9 cellular contexts compared by ENCODE assay signal in genomic region chr3:58529516-58530353, GRCh38. TPM values are rescaled to one million over a fixed set of nuclear protein-coding genes. Genes with fewer than 3 reads are reported as not detected.
DNase-seq lines count a peak whose midpoint lies in the region; ATAC-seq and TF ChIP-seq lines count a peak whose summit lies in the region.
"Had no signal": no experiment of that assay in that cellular context is flagged by ENCODE, and none has a peak within 500 bp of the region (broad histone marks: within the 10 kb centered on the region; RNA-seq: fewer than 3 reads in every experiment).

No MANE protein-coding gene starts in this region.

- no peak overlapping the region for H3K27ac ChIP-seq in GM23338 (ENCODE audit: low read depth)
- peak overlapping the region in 1 of 2 experiments; percentile 76; a peak in 2 of 4 replicates for H3K27ac ChIP-seq in SK-N-SH (ENCODE audit: low read depth in 2 of 2, low read length in 1 of 2)
- H3K27ac ChIP-seq in iPS DF 6.9 (ENCODE audit: low read length): no peak overlapping the region
- H3K27ac ChIP-seq: thoracic aorta had no signal

- BruUV-seq in MCF 10A (replicated peaks; lab: Mats Ljungman, UMichigan): no TSS peak

- CTCF ChIA-PET in SK-N-SH (lab: Yijun Ruan, JAX): interaction anchor here (0.6 to 12.5 kb wide), 14 partner anchors 10 to 223 kb away, joined by 3 to 99 read pairs (median 4); partner anchors contain the start of genes HTD2, KCTD6 and RPP14
- CTCF ChIA-PET in MCF 10A (lab: Yijun Ruan, JAX): interaction anchor here (0.6 to 4.7 kb wide), 9 partner anchors 17 to 223 kb away, joined by 3 to 59 read pairs (median 7); partner anchors contain the start of genes HTD2, KCTD6 and RPP14

- H3K9me3 ChIP-seq in BE2C (no peaks in the 10 kb centered on the region), SK-N-SH (no peaks in the 10 kb centered on the region), iPS DF 6.9 (ENCODE audit: control insufficient read depth, insufficient read depth, low read length) (no peaks in the 10 kb centered on the region)
- H3K9me3 ChIP-seq: thoracic aorta had no signal

- H3K4me2 ChIP-seq in GM23338 (no peak overlapping the region), SK-N-SH (no peak overlapping the region)

- ATAC-seq in GM23338 (peak; percentile 88), GM18907 (IDR thresholded peaks at IDR 0.05; ENCODE audit: unreplicated experiment) (no peak)

- H3K27me3 ChIP-seq in BE2C (no peaks in the 10 kb centered on the region), GM23338 (ENCODE audit: insufficient read depth) (no peaks in the 10 kb centered on the region), SK-N-SH (ENCODE audit: insufficient read depth) (no peaks in the 10 kb centered on the region), iPS DF 6.9 (ENCODE audit: control insufficient read depth, insufficient read depth, low read length) (no peaks in the 10 kb centered on the region)

- peak; percentile 37 for TF ChIP-seq RAD21 in SK-N-SH (IDR thresholded peaks at IDR 0.05; ENCODE audit: low read length)

- H3F3A ChIP-seq in GM23338 (replicated peaks; ENCODE audit: low read depth) (no peaks in the 10 kb centered on the region), SK-N-SH (replicated peaks; ENCODE audit: insufficient read depth) (peaks cover 4% of the 10 kb centered on the region)

- POLR2A ChIA-PET in SK-N-SH (lab: Yijun Ruan, JAX) (no interaction called here), MCF 10A (lab: Yijun Ruan, JAX) (interaction anchor here (1.0 to 4.6 kb wide), 2 partner anchors 37 to 95 kb away, joined by 3 to 62 read pairs; partner anchors contain the start of gene KCTD6)

- no peaks in the 10 kb centered on the region for H3K36me3 ChIP-seq in BE2C
- no peaks in the 10 kb centered on the region for H3K36me3 ChIP-seq in GM23338 (ENCODE audit: insufficient read depth)
- no peaks in the 10 kb centered on the region for H3K36me3 ChIP-seq in SK-N-SH (replicated peaks in 1 of 2; ENCODE audit: control insufficient read depth in 1 of 2, insufficient read depth in 2 of 2, low read length in 1 of 2)
- H3K36me3 ChIP-seq in iPS DF 6.9 (ENCODE audit: control insufficient read depth, insufficient read depth, low read length): no peaks in the 10 kb centered on the region

- no peak overlapping the region for H3K9ac ChIP-seq in SK-N-SH

- H3K4me1 ChIP-seq in BE2C: no peaks in the 10 kb centered on the region
- no peaks in the 10 kb centered on the region; the same call in 1 of the 2 replicates for H3K4me1 ChIP-seq in GM23338 (ENCODE audit: insufficient read depth)
- peaks cover 19 to 26% of the 10 kb centered on the region in 2 experiments for H3K4me1 ChIP-seq in SK-N-SH (ENCODE audit: control insufficient read depth in 1 of 2, insufficient read depth in 2 of 2, low read depth in 1 of 2, low read length in 1 of 2)
- H3K4me1 ChIP-seq in iPS DF 6.9 (ENCODE audit: control insufficient read depth, insufficient read depth, low read length): peaks cover 2% of the 10 kb centered on the region; the same call in 1 of the 2 replicates

- H3K27me3 Mint-ChIP-seq in GM23338 (ENCODE audit: insufficient read depth, low read depth, poor library complexity) (peaks cover 15% of the 10 kb centered on the region), MCF 10A (ENCODE audit: insufficient read depth, unreplicated experiment) (no peaks in the 10 kb centered on the region)

- H3K79me2 ChIP-seq in GM23338 (replicated peaks; ENCODE audit: insufficient read depth) (no peaks in the 10 kb centered on the region), SK-N-SH (ENCODE audit: insufficient read depth) (no peaks in the 10 kb centered on the region)

- H3K4me3 Mint-ChIP-seq in GM23338 (no peak overlapping the region), MCF 10A (ENCODE audit: unreplicated experiment) (no peak overlapping the region)

- H3K4me1 Mint-ChIP-seq in GM23338: peaks cover 11% of the 10 kb centered on the region
- H3K4me1 Mint-ChIP-seq in MCF 10A (ENCODE audit: insufficient read depth, unreplicated experiment): peaks cover 43% of the 10 kb centered on the region

- H3K4me3 ChIP-seq in BE2C (ENCODE audit: low read depth, low read length) (no peak overlapping the region), GM23338 (no peak overlapping the region), SK-N-SH (ENCODE audit: low read depth in 2 of 2, low read length in 1 of 2) (peak overlapping the region in 1 of 2 experiments; percentile 37; a peak in 1 of 4 replicates), iPS DF 6.9 (ENCODE audit: low read length) (no peak overlapping the region)
- H3K4me3 ChIP-seq: thoracic aorta had no signal

- H3K9me3 Mint-ChIP-seq in GM23338: peaks cover 2% of the 10 kb centered on the region; the same call in 1 of the 3 replicates
- H3K9me3 Mint-ChIP-seq in MCF 10A (ENCODE audit: unreplicated experiment): no peaks in the 10 kb centered on the region

- DNase-seq in BE2C (peak; percentile 37), GM23338 (ENCODE audit: low spot score) (peak; percentile 90), SK-N-SH (no peak), iPS DF 6.9 (ENCODE audit: low read depth, low spot score) (peak; percentile 43), MCF 10A (ENCODE audit: unreplicated experiment) (no peak), NCI-H526 treated with DMSO at 0.1 percent for 48 hours (lab: John Stamatoyannopoulos, UW) (no peak), midbrain (lab: John Stamatoyannopoulos, UW) (no peak)

- H3K9me2 ChIP-seq in GM23338 (ENCODE audit: insufficient read depth): no peaks in the 10 kb centered on the region
- no peaks in the 10 kb centered on the region for H3K9me2 ChIP-seq in SK-N-SH

- H2AFZ ChIP-seq in GM23338: no peak overlapping the region; the same call in 1 of the 2 replicates
- no peak overlapping the region for H2AFZ ChIP-seq in SK-N-SH (ENCODE audit: low read depth)

- peak; percentile 30 for TF ChIP-seq CTCF in BE2C (IDR thresholded peaks at IDR 0.05; ENCODE audit: low read depth, low read length)
- peak; percentile 77 to 97 for TF ChIP-seq CTCF in GM23338 (conservative IDR thresholded peaks at IDR 0.05; ENCODE audit: low read depth in 2 of 2)
- peak; percentile 32 for TF ChIP-seq CTCF in SK-N-SH (IDR thresholded peaks at IDR 0.05)
- TF ChIP-seq CTCF in MCF 10A (IDR thresholded peaks at IDR 0.05; ENCODE audit: unreplicated experiment): no peak

- intact Hi-C loops in MCF 10A (cut with micrococcal nuclease): no loop called here

- H3K36me3 Mint-ChIP-seq in GM23338 (ENCODE audit: low read depth) (no peaks in the 10 kb centered on the region), MCF 10A (ENCODE audit: insufficient read depth, unreplicated experiment) (no peaks in the 10 kb centered on the region)

- no peaks in the 10 kb centered on the region for H4K20me1 ChIP-seq in GM23338 (replicated peaks; ENCODE audit: insufficient read depth)
- H4K20me1 ChIP-seq in SK-N-SH (ENCODE audit: insufficient read depth): no peaks in the 10 kb centered on the region

- no peak for TF ChIP-seq EP300 in SK-N-SH (IDR thresholded peaks at IDR 0.05; ENCODE audit: borderline replicate concordance in 1 of 2, low read depth in 1 of 2, low read length in 1 of 2)

- WGBS in SK-N-SH (ENCODE audit: low lambda C conversion rate): 70% methylated on average over 4 of the region's 15 CpGs
- no CpG with 5 or more reads among the region's 15 CpGs for WGBS in iPS DF 6.9 (ENCODE audit: insufficient coverage, insufficient read length)

- peak overlapping the region; percentile 31; the same call in 1 of the 2 replicates for H3K27ac Mint-ChIP-seq in GM23338
- H3K27ac Mint-ChIP-seq in MCF 10A (ENCODE audit: low read depth, unreplicated experiment): no peak overlapping the region

TF ChIP-seq in GM23338, 12 proteins besides CTCF, POLR2A, EP300 and RAD21 (continues in another document):
- TF ChIP-seq ETS1 (IDR thresholded peaks at IDR 0.05): no peak

TF ChIP-seq in SK-N-SH, 30 proteins besides CTCF, POLR2A, EP300 and RAD21 (continues in another document):
- TF ChIP-seq JUND (IDR thresholded peaks at IDR 0.05) (no peak), YY1 (IDR thresholded peaks at IDR 0.05; ENCODE audit: low read depth) (no peak), FOXJ3 (CRISPR knock-in tag; IDR thresholded peaks at IDR 0.05) (no peak), TAF1 (IDR thresholded peaks at IDR 0.05; ENCODE audit: borderline replicate concordance, low read depth, low read length) (no peak), FOSL2 (IDR thresholded peaks at IDR 0.05; ENCODE audit: borderline replicate concordance, low read depth) (no peak)

RNA-seq across cellular contexts. Expression of gene ACOX2, which starts 7.3 kb away (rescaled TPM):
- polyA plus RNA-seq in BE2C (2012; ENCODE audit: insufficient read depth, insufficient read length, low read depth): not detected
- total RNA-seq in GM23338 (2014; rRNA removed; shearing (Covaris generic)): 0.31 and 1.1 TPM in 2 replicates
- polyA plus RNA-seq in GM23338 (2016; fragmentation: Nextera tagmentation; extraction: Ambion mirVana) (1.9 and 2.9 TPM in 2 replicates), SK-N-SH (2012; rRNA removed) (7.1 and 9.0 TPM in 2 replicates)
- polyA plus RNA-seq in SK-N-SH (2012; cell fraction: cytosol; rRNA removed): 3.2 and 4.4 TPM in 2 replicates
- polyA plus RNA-seq in SK-N-SH (2012; cell fraction: nucleus; rRNA removed): 23.4 and 25.4 TPM in 2 replicates
- total RNA-seq in MCF 10A (2022): 4.3 and 14.4 TPM in 2 replicates

RNA-seq across cellular contexts. Expression of gene KCTD6, which starts 37.8 kb away (rescaled TPM):
- polyA plus RNA-seq in BE2C (2012; ENCODE audit: insufficient read depth, insufficient read length, low read depth): 8.0 TPM
- total RNA-seq in GM23338 (2014; rRNA removed; shearing (Covaris generic)): 22.8 and 28.3 TPM in 2 replicates
- 27.0 and 34.6 TPM in 2 replicates for polyA plus RNA-seq in GM23338 (2016; fragmentation: Nextera tagmentation; extraction: Ambion mirVana)
- 7.8 and 10.1 TPM in 2 replicates for polyA plus RNA-seq in SK-N-SH (2012; rRNA removed)
- polyA plus RNA-seq in SK-N-SH (2012; cell fraction: cytosol; rRNA removed): 10.4 and 10.8 TPM in 2 replicates
- 5.2 and 11.5 TPM in 2 replicates for polyA plus RNA-seq in SK-N-SH (2012; cell fraction: nucleus; rRNA removed)
- total RNA-seq in MCF 10A (2022): 9.9 and 10.6 TPM in 2 replicates

RNA-seq across cellular contexts. Expression of gene FAM107A, which starts 47.5 kb away (rescaled TPM):
- not detected for polyA plus RNA-seq in BE2C (2012; ENCODE audit: insufficient read depth, insufficient read length, low read depth)
- total RNA-seq in GM23338 (2014; rRNA removed; shearing (Covaris generic)): 0.89 and 1.0 TPM in 2 replicates
- 0.61 and 1.1 TPM in 2 replicates for polyA plus RNA-seq in GM23338 (2016; fragmentation: Nextera tagmentation; extraction: Ambion mirVana)
- polyA plus RNA-seq in SK-N-SH (2012; rRNA removed): 0.02 TPM in 1 of 2 replicates, not detected in the other
- 0.01 and 0.04 TPM in 2 replicates for polyA plus RNA-seq in SK-N-SH (2012; cell fraction: cytosol; rRNA removed)
- 0.02 and 0.04 TPM in 2 replicates for polyA plus RNA-seq in SK-N-SH (2012; cell fraction: nucleus; rRNA removed)
- total RNA-seq in MCF 10A (2022): not detected in 2 replicates

Comparison
In these comparisons a context has a peak if more than half of its experiments do, and no peak if none do; other contexts are left out.
1. DNase-seq: peak in BE2C (single experiment), GM23338 (single experiment) and iPS DF 6.9 (single experiment); none in SK-N-SH (single experiment), MCF 10A (single experiment), NCI-H526 treated with DMSO at 0.1 percent for 48 hours (single experiment) and midbrain (single experiment).